In the genomic region with DNA sequence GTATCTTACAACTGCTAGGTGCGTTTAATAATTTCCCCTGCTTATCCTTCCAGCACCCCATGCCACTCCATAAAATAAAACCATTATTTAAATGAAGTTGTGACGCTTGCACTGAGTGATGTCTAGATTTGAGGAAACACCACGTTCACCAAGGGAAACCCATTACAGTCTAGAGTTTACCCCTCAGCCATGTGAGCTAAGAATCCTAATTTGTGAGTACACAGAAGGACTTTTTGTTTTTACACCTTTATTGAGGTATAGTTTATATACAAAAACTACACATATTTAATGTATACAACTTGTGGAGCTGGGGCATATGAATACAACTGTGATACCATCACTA, we compare ENCODE assay signal across 15 cellular contexts.
A peak's percentile ranks its signal among the peaks of the same experiment; 100 is the strongest.
DNase-seq lines count a peak whose midpoint lies in the region; ATAC-seq and TF ChIP-seq lines count a peak whose summit lies in the region.
"Had no signal": no experiment of that assay in that cellular context is flagged by ENCODE, and none has a peak within 500 bp of the region (broad histone marks: within the 10 kb centered on the region; RNA-seq: fewer than 3 reads in every experiment).

No MANE protein-coding gene starts in this region.

- H3F3A ChIP-seq in neural progenitor cell (ENCODE audit: low read depth) = no peaks in the 10 kb centered on the region

- H3K27ac ChIP-seq in cardiac muscle cell = peak overlapping the region; percentile 85
- H3K27ac ChIP-seq in OCI-LY7 (ENCODE audit: low read depth, low read length, poor library complexity, severe bottlenecking) = no peak overlapping the region
- no peak overlapping the region for H3K27ac ChIP-seq in neural progenitor cell
- H3K27ac ChIP-seq in right lobe of liver = no peak overlapping the region
- H3K27ac ChIP-seq: SJSA1 had no signal

- H3K27ac Mint-ChIP-seq in neural progenitor cell = no peak overlapping the region
- H3K27ac Mint-ChIP-seq: CD4-positive, CD25-positive, alpha-beta regulatory T cell had no signal

- CTCF ChIA-PET in OCI-LY7 (lab: Charles Lee; ENCODE audit: unreplicated experiment) = no interaction called here

- no peak overlapping the region for H3K4me3 ChIP-seq in cardiac muscle cell
- H3K4me3 ChIP-seq in OCI-LY7 (ENCODE audit: low read depth, low read length, poor library complexity, severe bottlenecking) = no peak overlapping the region
- no peak overlapping the region for H3K4me3 ChIP-seq in neural progenitor cell
- H3K4me3 ChIP-seq in right lobe of liver = no peak overlapping the region
- H3K4me3 ChIP-seq: SJSA1 had no signal

- no peak for TF ChIP-seq POLR2A in right lobe of liver (IDR thresholded peaks at IDR 0.05)

- H3K4me2 ChIP-seq in OCI-LY7 (ENCODE audit: low read length) (no peak overlapping the region), neural progenitor cell (no peak overlapping the region)

- no peak for ATAC-seq in left cardiac atrium
- peak; percentile 32 for ATAC-seq in GM21367 (IDR thresholded peaks at IDR 0.05; ENCODE audit: unreplicated experiment)
- no peak for ATAC-seq in right lobe of liver
- ATAC-seq: HepG2 had no signal

- 0 out of 2 replicates have a peak overlapping the region, but pooled peaks have one; percentile 21 for H2AFZ ChIP-seq in OCI-LY7 (ENCODE audit: low read length)
- H2AFZ ChIP-seq in neural progenitor cell (replicated peaks) = peak overlapping the region; percentile 59

- no peaks in the 10 kb centered on the region for H3K4me1 Mint-ChIP-seq in neural progenitor cell
- H3K4me1 Mint-ChIP-seq: CD4-positive, CD25-positive, alpha-beta regulatory T cell had no signal

- H3K79me2 ChIP-seq in OCI-LY7 (ENCODE audit: insufficient read depth, low read depth, low read length) (no peaks in the 10 kb centered on the region), neural progenitor cell (ENCODE audit: low read depth) (no peaks in the 10 kb centered on the region)

- 61% methylated on average over 3 of the region's 3 CpGs for WGBS in right lobe of liver (ENCODE audit: insufficient coverage, low coverage, low lambda C conversion rate, missing lambda C conversion rate)

- H3K4me1 ChIP-seq in cardiac muscle cell (ENCODE audit: low read depth) (peaks cover 14% of the 10 kb centered on the region), OCI-LY7 (ENCODE audit: insufficient read depth, low read length, poor library complexity, severe bottlenecking) (no peaks in the 10 kb centered on the region), neural progenitor cell (peaks cover 6% of the 10 kb centered on the region), right lobe of liver (no peaks in the 10 kb centered on the region)

- intact Hi-C loops in left cardiac atrium (cut with DNase I) = no loop called here
- intact Hi-C loops in OCI-LY7 (cut with micrococcal nuclease; ENCODE audit: unreplicated experiment) = no loop called here
- intact Hi-C loops in right lobe of liver (cut with DNase I) = no loop called here

- H3K9me2 ChIP-seq in OCI-LY7 (ENCODE audit: insufficient read depth, low read length) = no peaks in the 10 kb centered on the region

- POLR2A ChIA-PET in OCI-LY7 (lab: Charles Lee) = interaction anchor here (0.7 kb wide), 1 partner anchor 10 kb away, joined by 3 read pairs; no protein-coding TSS in a partner anchor

- H3K9me3 Mint-ChIP-seq in neural progenitor cell = peaks cover 2% of the 10 kb centered on the region

- H3K27me3 ChIP-seq in cardiac muscle cell (no peaks in the 10 kb centered on the region), neural progenitor cell (no peaks in the 10 kb centered on the region), right lobe of liver (no peaks in the 10 kb centered on the region)
- H3K27me3 ChIP-seq: SJSA1 had no signal

- no TSS peak for BruUV-seq in OCI-LY7 (replicated peaks; lab: Mats Ljungman, UMichigan)

- H3K4me3 Mint-ChIP-seq in neural progenitor cell = no peak overlapping the region
- H3K4me3 Mint-ChIP-seq: CD4-positive, CD25-positive, alpha-beta regulatory T cell had no signal

- no peaks in the 10 kb centered on the region for H3K36me3 ChIP-seq in cardiac muscle cell
- no peaks in the 10 kb centered on the region for H3K36me3 ChIP-seq in OCI-LY7 (ENCODE audit: insufficient read depth, low read length)
- no peaks in the 10 kb centered on the region for H3K36me3 ChIP-seq in neural progenitor cell
- H3K36me3 ChIP-seq in right lobe of liver = no peaks in the 10 kb centered on the region
- H3K36me3 ChIP-seq: SJSA1 had no signal

- H3K36me3 Mint-ChIP-seq in neural progenitor cell = no peaks in the 10 kb centered on the region
- H3K36me3 Mint-ChIP-seq: CD4-positive, CD25-positive, alpha-beta regulatory T cell had no signal

- no peaks in the 10 kb centered on the region for H3K27me3 Mint-ChIP-seq in neural progenitor cell (ENCODE audit: insufficient read depth, low read depth)

- no peaks in the 10 kb centered on the region for H3K9me3 ChIP-seq in cardiac muscle cell (ENCODE audit: low read depth)
- H3K9me3 ChIP-seq in OCI-LY7 (ENCODE audit: low read length) = no peaks in the 10 kb centered on the region
- H3K9me3 ChIP-seq in neural progenitor cell (ENCODE audit: low read depth) = no peaks in the 10 kb centered on the region
- H3K9me3 ChIP-seq in right lobe of liver = no peaks in the 10 kb centered on the region
- H3K9me3 ChIP-seq: SJSA1 had no signal

- H3K9ac ChIP-seq in neural progenitor cell = no peak overlapping the region

- no peak for DNase-seq in cardiac muscle cell (ENCODE audit: low read depth in 1 of 2, low spot score in 1 of 2)
- DNase-seq in left cardiac atrium = no peak
- no peak for DNase-seq in OCI-LY7 (ENCODE audit: low spot score)
- no peak for DNase-seq in neural progenitor cell (ENCODE audit: low spot score)
- no peak for DNase-seq in SKM-1 (lab: John Stamatoyannopoulos, UW; ENCODE audit: unreplicated experiment)
- no peak for DNase-seq in right lobe of liver
- DNase-seq in NCI-H1694 (lab: John Stamatoyannopoulos, UW) = no peak
- DNase-seq: CD4-positive, CD25-positive, alpha-beta regulatory T cell; GOT3; KG1; NCI-H1417 treated with DMSO at 0.1 percent for 48 hours; NCI-H2029 treated with DMSO at 0.1 percent for 48 hours had no signal

- no peak for TF ChIP-seq CTCF in cardiac muscle cell (IDR thresholded peaks at IDR 0.05; ENCODE audit: low read depth, low read length)
- TF ChIP-seq CTCF in OCI-LY7 (conservative IDR thresholded peaks at IDR 0.05; ENCODE audit: low read length) = no peak
- TF ChIP-seq CTCF in neural progenitor cell (IDR thresholded peaks at IDR 0.05) = no peak
- TF ChIP-seq CTCF in right lobe of liver (IDR thresholded peaks at IDR 0.05) = no peak

- H4K20me1 ChIP-seq in OCI-LY7 (ENCODE audit: insufficient read depth, low read length) = no peaks in the 10 kb centered on the region
- H4K20me1 ChIP-seq in neural progenitor cell (ENCODE audit: low read depth) = no peaks in the 10 kb centered on the region
